ENCODE assay signal across 8 cellular contexts in genomic region chr9:87973791-87974292, GRCh38. TPM values are rescaled to one million over a fixed set of nuclear protein-coding genes. Genes with fewer than 3 reads are reported as not detected.
DNase-seq lines count a peak whose midpoint lies in the region; ATAC-seq, FAIRE-seq and TF ChIP-seq lines count a peak whose summit lies in the region.

No MANE protein-coding gene starts in this region.

- WGBS in testis, 2 donors: 11 to 22% methylated on average over 18 of the region's 18 CpGs
- 39 to 43% methylated on average over 18 of the region's 18 CpGs for WGBS in aorta, 2 donors

- FAIRE-seq in keratinocyte (lab: Jason Lieb, UNC): no peak

- DNase-seq in T-helper 2 cell treated with Interferon-gamma antibody and Interleukin-4, amounts not matched to agents 5 μg/mL and 100 μg/mL, for 36 hours (ENCODE audit: low spot score): no peak
- DNase-seq in T-helper 2 cell (no peak), keratinocyte (ENCODE audit: low read depth, low spot score) (no peak), testis (no peak), KG1 (lab: John Stamatoyannopoulos, UW) (no peak), aorta (no peak)
- DNase-seq in activated naive CD8-positive, alpha-beta T cell treated with anti-CD3 and anti-CD28 coated beads, Interleukin-2, amount 50 U/mL, for 24 hours: no peak
- DNase-seq in effector CD8-positive, alpha-beta T cell (lab: John Stamatoyannopoulos, UW): no peak

- H3K27me3 ChIP-seq in keratinocyte (ENCODE audit: control insufficient read depth, extremely low read depth, insufficient read depth, low read length) (no peaks in the 10 kb centered on the region), testis (no peaks in the 10 kb centered on the region), aorta (ENCODE audit: control insufficient read depth in 1 of 2, insufficient read depth in 2 of 2, low read length in 1 of 2) (no peaks in the 10 kb centered on the region)

- intact Hi-C loops in testis (cut with DNase I; ENCODE audit: low total_unique reads): no loop called here
- intact Hi-C loops in aorta (cut with DNase I): loop anchor here in 1 of 2 donors (10.0 kb wide), 1 partner anchor 411 kb away; the partner anchor contains the start of gene SPIN1

- H2AFZ ChIP-seq in keratinocyte (ENCODE audit: control insufficient read depth, low read length): peak overlapping the region; percentile 97

- H3K4me1 Mint-ChIP-seq in T-helper 2 cell treated with Interferon-gamma antibody and Interleukin-4, amounts not matched to agents 5 μg/mL and 100 μg/mL, for 36 hours (ENCODE audit: low read depth): peaks cover 11% of the 10 kb centered on the region
- peaks cover 22% of the 10 kb centered on the region for H3K4me1 Mint-ChIP-seq in activated naive CD8-positive, alpha-beta T cell treated with anti-CD3 and anti-CD28 coated beads, Interleukin-2, amount 50 U/mL, for 24 hours

- H3K27ac ChIP-seq in keratinocyte (ENCODE audit: control insufficient read depth, insufficient read depth, low read length) (peak overlapping the region; percentile 40), testis (peak overlapping the region; percentile 57 to 83), aorta (ENCODE audit: low read depth in 1 of 2, low read length in 2 of 2) (no peak overlapping the region)

- H3K9me3 ChIP-seq in keratinocyte (ENCODE audit: control insufficient read depth, low read depth, low read length): no peaks in the 10 kb centered on the region
- H3K9me3 ChIP-seq in testis: no peaks in the 10 kb centered on the region
- H3K9me3 ChIP-seq in aorta (ENCODE audit: control insufficient read depth, low read length): no peaks in the 10 kb centered on the region

- H3K27ac Mint-ChIP-seq in T-helper 2 cell treated with Interferon-gamma antibody and Interleukin-4, amounts not matched to agents 5 μg/mL and 100 μg/mL, for 36 hours: peak overlapping the region; percentile 80
- H3K27ac Mint-ChIP-seq in activated naive CD8-positive, alpha-beta T cell treated with anti-CD3 and anti-CD28 coated beads, Interleukin-2, amount 50 U/mL, for 24 hours: peak overlapping the region; percentile 89

- no peaks in the 10 kb centered on the region for H4K20me1 ChIP-seq in keratinocyte (ENCODE audit: control insufficient read depth, extremely low read depth, insufficient read depth, low read length)

- H3K9me3 Mint-ChIP-seq in T-helper 2 cell treated with Interferon-gamma antibody and Interleukin-4, amounts not matched to agents 5 μg/mL and 100 μg/mL, for 36 hours: no peaks in the 10 kb centered on the region
- no peaks in the 10 kb centered on the region for H3K9me3 Mint-ChIP-seq in activated naive CD8-positive, alpha-beta T cell treated with anti-CD3 and anti-CD28 coated beads, Interleukin-2, amount 50 U/mL, for 24 hours

- TF ChIP-seq CTCF in keratinocyte (optimal IDR thresholded peaks at IDR 0.05 in 1 of 3, IDR thresholded peaks at IDR 0.05 in 1 of 3, conservative IDR thresholded peaks at IDR 0.05 in 1 of 3; ENCODE audit: extremely low read depth in 1 of 3, insufficient read depth in 2 of 3, low read length in 3 of 3): no peak
- no peak for TF ChIP-seq CTCF in testis (IDR thresholded peaks at IDR 0.05)

- TF ChIP-seq POLR2A in testis (IDR thresholded peaks at IDR 0.05): no peak

- H3K9me1 ChIP-seq in keratinocyte (ENCODE audit: control insufficient read depth, extremely low read depth, insufficient read depth, low read length): peaks cover 2% of the 10 kb centered on the region

- peak; percentile 1 for ATAC-seq in activated naive CD8-positive, alpha-beta T cell treated with anti-CD3 and anti-CD28 coated beads, Interleukin-2, amount 50 U/mL, for 24 hours
- no peak for ATAC-seq in aorta (ENCODE audit: low FRiP score)

- dilution Hi-C loops in keratinocyte (cut with MboI; ENCODE audit: extremely low pct_ligation_motif_present, low sequenced_read_pairs): no loop called here

- peaks cover 6% of the 10 kb centered on the region for H3K27me3 Mint-ChIP-seq in T-helper 2 cell treated with Interferon-gamma antibody and Interleukin-4, amounts not matched to agents 5 μg/mL and 100 μg/mL, for 36 hours (ENCODE audit: low read depth)
- no peaks in the 10 kb centered on the region for H3K27me3 Mint-ChIP-seq in activated naive CD8-positive, alpha-beta T cell treated with anti-CD3 and anti-CD28 coated beads, Interleukin-2, amount 50 U/mL, for 24 hours

- peak overlapping the region; percentile 74 for H3K9ac ChIP-seq in keratinocyte (ENCODE audit: control insufficient read depth, extremely low read depth, insufficient read depth, low read length)

- H3K4me1 ChIP-seq in keratinocyte (ENCODE audit: control insufficient read depth, extremely low read depth, insufficient read depth, low read length) (no peaks in the 10 kb centered on the region), testis (peaks cover 6% of the 10 kb centered on the region), aorta (ENCODE audit: control insufficient read depth in 1 of 2, insufficient read depth in 2 of 2, low read length in 2 of 2) (no peaks in the 10 kb centered on the region)

- no peaks in the 10 kb centered on the region for H3K79me2 ChIP-seq in keratinocyte (ENCODE audit: control insufficient read depth, insufficient read depth, low read length)

- peak overlapping the region; percentile 87 for H3K4me2 ChIP-seq in keratinocyte (ENCODE audit: control insufficient read depth, extremely low read depth, insufficient read depth, low read depth, low read length)

- H3K36me3 Mint-ChIP-seq in T-helper 2 cell treated with Interferon-gamma antibody and Interleukin-4, amounts not matched to agents 5 μg/mL and 100 μg/mL, for 36 hours (ENCODE audit: low read depth): no peaks in the 10 kb centered on the region
- no peaks in the 10 kb centered on the region for H3K36me3 Mint-ChIP-seq in activated naive CD8-positive, alpha-beta T cell treated with anti-CD3 and anti-CD28 coated beads, Interleukin-2, amount 50 U/mL, for 24 hours (ENCODE audit: low read depth)

- H3K4me3 Mint-ChIP-seq in T-helper 2 cell treated with Interferon-gamma antibody and Interleukin-4, amounts not matched to agents 5 μg/mL and 100 μg/mL, for 36 hours: peak overlapping the region; percentile 94
- H3K4me3 Mint-ChIP-seq in activated naive CD8-positive, alpha-beta T cell treated with anti-CD3 and anti-CD28 coated beads, Interleukin-2, amount 50 U/mL, for 24 hours: peak overlapping the region; percentile 84

- peak overlapping the region; percentile 53 to 74 (median 72) for H3K4me3 ChIP-seq in keratinocyte (ENCODE audit: control insufficient read depth in 2 of 3, extremely low read depth in 1 of 3, insufficient read depth in 2 of 3, low read depth in 1 of 3, low read length in 3 of 3)
- H3K4me3 ChIP-seq in testis: peak overlapping the region; percentile 56 to 74
- H3K4me3 ChIP-seq in aorta (ENCODE audit: low read length in 2 of 2): no peak overlapping the region

- H3K36me3 ChIP-seq in keratinocyte (ENCODE audit: control insufficient read depth in 2 of 2, extremely low read depth in 1 of 2, insufficient read depth in 2 of 2, low read length in 2 of 2): peaks cover 0 to 1% of the 10 kb centered on the region in 2 experiments
- H3K36me3 ChIP-seq in testis (ENCODE audit: low read depth, missing control alignments): no peaks in the 10 kb centered on the region
- H3K36me3 ChIP-seq in aorta (ENCODE audit: control insufficient read depth in 1 of 2, insufficient read depth in 2 of 2, low read length in 1 of 2): no peaks in the 10 kb centered on the region

RNA-seq across cellular contexts. Expression of gene CDK20, which starts 0.5 kb away (rescaled TPM):
- 5.2 to 9.5 TPM (median 6.3 TPM) in 3 replicates for polyA plus RNA-seq in keratinocyte
- 4.3 TPM for polyA plus RNA-seq in keratinocyte (2011; ENCODE audit: low read depth)
- 3.7 and 4.7 TPM in 2 replicates for polyA plus RNA-seq in keratinocyte (2011; cell fraction: cytosol; rRNA removed)
- 13.2 and 13.9 TPM in 2 replicates for polyA plus RNA-seq in keratinocyte (2011; cell fraction: nucleus; rRNA removed)
- 3.3 and 3.7 TPM in 2 replicates for polyA plus RNA-seq in keratinocyte (2012; ENCODE audit: low replicate concordance)
- polyA minus RNA-seq in keratinocyte: 3.4 to 5.8 TPM (median 5.1 TPM) in 3 replicates
- polyA minus RNA-seq in keratinocyte (2011; cell fraction: cytosol; rRNA and poly(A)+ RNA removed): 12.5 TPM
- 3.5 and 4.2 TPM in 2 replicates for polyA minus RNA-seq in keratinocyte (2011; cell fraction: nucleus; rRNA and poly(A)+ RNA removed)
- 10 to 100 TPM; 18.2 to 22.3 TPM for total RNA-seq in testis
- 39.8 TPM for polyA plus RNA-seq in testis (ENCODE audit: insufficient read depth, low read depth, low replicate concordance)
- 1 to 10 TPM; 2.6 to 6.8 TPM for total RNA-seq in aorta
- 1 to 10 TPM in 1 of 2 donors, under 1 TPM in 1; 0.88 to 4.1 TPM for polyA plus RNA-seq in aorta

RNA-seq across cellular contexts. Expression of gene SPATA31C1, which starts 56.1 kb away (rescaled TPM):
- polyA plus RNA-seq in keratinocyte: not detected in 3 replicates
- not detected for polyA plus RNA-seq in keratinocyte (2011; ENCODE audit: low read depth)
- polyA plus RNA-seq in keratinocyte (2011; cell fraction: cytosol; rRNA removed): not detected in 2 replicates
- not detected in 2 replicates for polyA plus RNA-seq in keratinocyte (2011; cell fraction: nucleus; rRNA removed)
- not detected in 2 replicates for polyA plus RNA-seq in keratinocyte (2012; ENCODE audit: low replicate concordance)
- polyA minus RNA-seq in keratinocyte: not detected in 3 replicates
- polyA minus RNA-seq in keratinocyte (2011; cell fraction: cytosol; rRNA and poly(A)+ RNA removed): not detected
- polyA minus RNA-seq in keratinocyte (2011; cell fraction: nucleus; rRNA and poly(A)+ RNA removed): not detected in 2 replicates
- 10 to 100 TPM in 1 of 2 donors, 1 to 10 TPM in 1; 5.9 to 13.5 TPM for total RNA-seq in testis
- 21.1 TPM for polyA plus RNA-seq in testis (ENCODE audit: insufficient read depth, low read depth, low replicate concordance)
- total RNA-seq in aorta: not detected
- not detected for polyA plus RNA-seq in aorta

Comparison
In these comparisons a context has a peak if more than half of its experiments do, and no peak if none do; other contexts are left out.
1. H3K27ac ChIP-seq: peak in keratinocyte (single experiment) and testis (2 of 2); none in aorta (0 of 2).
2. H3K4me3 ChIP-seq: peak in keratinocyte (3 of 3) and testis (2 of 2); none in aorta (0 of 2).
3. RNA of gene SPATA31C1, which starts 56.1 kb away (polyA plus RNA-seq): 21.1 TPM in testis (single experiment); not detected in keratinocyte and not detected in aorta; every median in the first group is over 10 times any median in the second.